In genomic region chr12:27566159-27566558, GRCh38 we compare ENCODE assay signal across 16 cellular contexts.
"Had no signal": no experiment of that assay in that cellular context is flagged by ENCODE, and none has a peak within 500 bp of the region (broad histone marks: within the 10 kb centered on the region; RNA-seq: fewer than 3 reads in every experiment).

No MANE protein-coding gene starts in this region.

- H3K9me3 ChIP-seq: ascending aorta, gastroesophageal sphincter, pancreas, stomach, thyroid gland, uterus had no signal

- H3K4me1 ChIP-seq: pancreas had no signal

- H3K27me3 Mint-ChIP-seq: activated CD4-positive, alpha-beta T cell treated with anti-CD3 and anti-CD28 coated beads for 36 hours; activated naive CD8-positive, alpha-beta T cell treated with anti-CD3 and anti-CD28 coated beads, Interleukin-2, amount 50 U/mL, for 24 hours had no signal

- H3K27ac ChIP-seq: ascending aorta, gastroesophageal sphincter, neural progenitor cell, pancreas, stomach, thyroid gland, uterus had no signal

- H3K36me3 ChIP-seq: ascending aorta, gastroesophageal sphincter, neural progenitor cell, pancreas, stomach, thyroid gland, uterus had no signal

- H3K4me3 ChIP-seq: ascending aorta, gastroesophageal sphincter, neural progenitor cell, pancreas, stomach, thyroid gland, uterus had no signal

- H3K4me3 Mint-ChIP-seq: activated CD4-positive, alpha-beta memory T cell treated with anti-CD3 and anti-CD28 coated beads, Interleukin-2, amount 10 ng/mL, durations not matched to agents 7 days and 5 days; activated CD4-positive, alpha-beta T cell treated with anti-CD3 and anti-CD28 coated beads for 36 hours; activated naive CD8-positive, alpha-beta T cell treated with anti-CD3 and anti-CD28 coated beads, Interleukin-2, amount 50 U/mL, for 24 hours; activated T-cell treated with anti-CD3 and anti-CD28 coated beads, Interleukin-2, amount 50 U/mL, for 72 hours; mesothelial cell of epicardium; neural progenitor cell had no signal

- DNase-seq: activated CD4-positive, alpha-beta memory T cell treated with anti-CD3 and anti-CD28 coated beads, Interleukin-2, amount 10 ng/mL, durations not matched to agents 7 days and 5 days; activated CD4-positive, alpha-beta T cell treated with anti-CD3 and anti-CD28 coated beads for 36 hours; activated naive CD8-positive, alpha-beta T cell treated with anti-CD3 and anti-CD28 coated beads, Interleukin-2, amount 50 U/mL, for 24 hours; activated T-cell treated with anti-CD3 and anti-CD28 coated beads, Interleukin-2, amount 50 U/mL, for 72 hours; kidney; pancreas; stimulated activated CD4-positive, alpha-beta T cell treated with anti-CD3 and anti-CD28 coated beads, Interleukin-4, amount 100 ng/mL, for 1 hour; stimulated activated CD8-positive, alpha-beta memory T cell treated with anti-CD3 and anti-CD28 coated beads, Interleukin-4, amount 100 ng/mL, for 48 hours; stomach; T-helper 9 cell; thyroid gland; uterus had no signal

- H3K9me3 Mint-ChIP-seq: activated CD4-positive, alpha-beta memory T cell treated with anti-CD3 and anti-CD28 coated beads, Interleukin-2, amount 10 ng/mL, durations not matched to agents 7 days and 5 days; activated naive CD8-positive, alpha-beta T cell treated with anti-CD3 and anti-CD28 coated beads, Interleukin-2, amount 50 U/mL, for 24 hours; activated T-cell treated with anti-CD3 and anti-CD28 coated beads, Interleukin-2, amount 50 U/mL, for 72 hours; mesothelial cell of epicardium; neural progenitor cell had no signal

- ATAC-seq: activated CD4-positive, alpha-beta T cell treated with anti-CD3 and anti-CD28 coated beads for 36 hours; activated naive CD8-positive, alpha-beta T cell treated with anti-CD3 and anti-CD28 coated beads, Interleukin-2, amount 50 U/mL, for 24 hours; activated T-cell treated with anti-CD3 and anti-CD28 coated beads, Interleukin-2, amount 50 U/mL, for 72 hours; gastroesophageal sphincter; pancreas had no signal

- H3K27ac Mint-ChIP-seq: activated CD4-positive, alpha-beta memory T cell treated with anti-CD3 and anti-CD28 coated beads, Interleukin-2, amount 10 ng/mL, durations not matched to agents 7 days and 5 days; activated CD4-positive, alpha-beta T cell treated with anti-CD3 and anti-CD28 coated beads for 36 hours; activated naive CD8-positive, alpha-beta T cell treated with anti-CD3 and anti-CD28 coated beads, Interleukin-2, amount 50 U/mL, for 24 hours; activated T-cell treated with anti-CD3 and anti-CD28 coated beads, Interleukin-2, amount 50 U/mL, for 72 hours; neural progenitor cell had no signal

- H3K27me3 ChIP-seq: ascending aorta, gastroesophageal sphincter, neural progenitor cell, pancreas, stomach, thyroid gland, uterus had no signal

- H3K36me3 Mint-ChIP-seq: neural progenitor cell had no signal

- H3K4me1 Mint-ChIP-seq: activated CD4-positive, alpha-beta memory T cell treated with anti-CD3 and anti-CD28 coated beads, Interleukin-2, amount 10 ng/mL, durations not matched to agents 7 days and 5 days had no signal
